9 cellular contexts compared by ENCODE assay signal in the genomic region with DNA sequence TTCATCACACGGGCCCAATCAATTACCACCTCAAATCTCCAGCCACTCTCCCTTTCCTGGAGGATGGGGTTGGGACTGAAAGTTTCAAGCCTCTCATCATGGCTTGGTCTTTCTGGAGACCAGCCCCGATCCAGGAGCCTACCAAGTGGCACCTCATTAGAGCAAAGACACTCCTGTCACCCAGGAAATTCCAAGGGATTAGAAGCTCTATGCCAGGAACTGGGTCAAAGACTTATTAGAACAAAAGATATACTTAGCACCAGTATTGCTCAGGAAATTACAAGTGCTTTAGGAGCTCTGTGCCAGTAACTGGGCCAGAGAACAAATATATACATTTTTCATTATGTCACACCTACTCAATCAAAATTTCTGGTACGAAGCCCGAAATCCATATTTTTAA. TPM values are rescaled to one million over a fixed set of nuclear protein-coding genes. Genes with fewer than 3 reads are reported as not detected.
"Had no signal": no experiment of that assay in that cellular context is flagged by ENCODE, and none has a peak within 500 bp of the region (broad histone marks: within the 10 kb centered on the region; RNA-seq: fewer than 3 reads in every experiment).

No MANE protein-coding gene starts in this region.

- ATAC-seq: HCT116, K562 had no signal

- H2AFZ ChIP-seq: GM23248 had no signal

- H3K9ac ChIP-seq: GM23248 had no signal

- H3K27ac ChIP-seq: GM23248 had no signal

- H3K36me3 ChIP-seq: HAP-1 had no signal

- H3K9me3 ChIP-seq: HAP-1 had no signal

- DNase-seq: GM23248, GOT3, H7, IMR-90, KG1 had no signal

- H3K4me3 ChIP-seq: GM23248, HAP-1, K562 had no signal

RNA-seq across cellular contexts. Expression of gene SLC25A52, which starts 14.3 kb away (rescaled TPM):
- total RNA-seq: GM23248, H7, HT-29, IMR-90, K562 had no signal
